ENCODE assay signal across 18 cellular contexts in the genomic region with DNA sequence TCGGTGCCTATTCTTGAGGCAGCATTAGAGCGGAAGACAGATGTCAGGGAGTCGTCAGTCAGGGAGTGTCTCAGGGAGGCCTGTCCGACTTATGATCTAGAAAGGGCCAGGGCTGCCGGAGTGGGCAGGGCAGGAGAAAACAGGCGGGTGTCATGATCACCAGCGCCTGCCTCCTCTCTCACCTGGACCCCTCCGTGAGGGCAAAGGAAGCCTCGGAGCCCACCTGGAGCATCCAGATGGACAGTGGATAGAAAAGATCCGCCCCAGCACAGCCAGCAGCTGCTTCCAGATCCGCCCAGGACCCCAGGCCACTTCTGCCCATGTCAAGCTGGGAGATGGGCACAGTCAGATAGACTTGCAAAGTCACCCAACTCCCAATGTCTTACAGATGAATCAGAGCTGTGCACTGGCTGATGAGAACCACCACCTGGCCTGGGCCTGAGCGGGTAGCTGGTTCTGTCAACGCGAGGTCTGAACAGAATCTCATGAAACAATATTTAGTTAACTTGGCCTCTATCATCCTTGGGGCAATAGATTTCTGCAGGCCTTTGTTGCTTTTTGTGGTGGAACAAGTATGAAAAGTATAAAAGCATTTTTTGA. TPM values are rescaled to one million over a fixed set of nuclear protein-coding genes. Genes with fewer than 3 reads are reported as not detected.
DNase-seq lines count a peak whose midpoint lies in the region; ATAC-seq and TF ChIP-seq lines count a peak whose summit lies in the region.
"Had no signal": no experiment of that assay in that cellular context is flagged by ENCODE, and none has a peak within 500 bp of the region (broad histone marks: within the 10 kb centered on the region; RNA-seq: fewer than 3 reads in every experiment).

No MANE protein-coding gene starts in this region.

- H3K36me3 Mint-ChIP-seq in activated naive CD4-positive, alpha-beta T cell treated with anti-CD3 and anti-CD28 coated beads for 36 hours (ENCODE audit: low read depth): no peaks in the 10 kb centered on the region
- H3K36me3 Mint-ChIP-seq: activated CD8-positive, alpha-beta memory T cell treated with anti-CD3 and anti-CD28 coated beads, Interleukin-2, amount 10 ng/mL, durations not matched to agents 7 days and 5 days had no signal

- peaks cover 20% of the 10 kb centered on the region for H3K4me1 ChIP-seq in lower lobe of right lung
- peaks cover 15 to 47% (median 35%) of the 10 kb centered on the region in 5 donors for H3K4me1 ChIP-seq in subcutaneous abdominal adipose tissue (ENCODE audit: control insufficient read depth in 5 of 5, insufficient read depth in 5 of 5, low read length in 5 of 5)
- H3K4me1 ChIP-seq: parathyroid adenoma had no signal

- CTCF ChIA-PET in activated naive CD4-positive, alpha-beta T cell treated with anti-CD3 and anti-CD28 coated beads for 36 hours (lab: Charles Lee): interaction anchor here (0.7 to 2.6 kb wide), 4 partner anchors 8 to 451 kb away, joined by 3 to 13 read pairs (median 6); no protein-coding TSS in a partner anchor

- intact Hi-C loops in lower lobe of right lung (cut with DNase I): no loop called here
- intact Hi-C loops in activated naive CD4-positive, alpha-beta T cell treated with anti-CD3 and anti-CD28 coated beads for 36 hours (cut with micrococcal nuclease): no loop called here

- ATAC-seq in lower lobe of right lung (no peak), GM21723 (IDR thresholded peaks at IDR 0.05; ENCODE audit: unreplicated experiment) (no peak), HG02610 (IDR thresholded peaks at IDR 0.05; ENCODE audit: unreplicated experiment) (no peak), GM21619 (IDR thresholded peaks at IDR 0.05; ENCODE audit: unreplicated experiment) (no peak)
- ATAC-seq: activated CD8-positive, alpha-beta memory T cell treated with anti-CD3 and anti-CD28 coated beads, Interleukin-2, amount 10 ng/mL, durations not matched to agents 7 days and 5 days had no signal

- no peaks in the 10 kb centered on the region for H3K27me3 Mint-ChIP-seq in activated naive CD4-positive, alpha-beta T cell treated with anti-CD3 and anti-CD28 coated beads for 36 hours (ENCODE audit: low read depth)
- H3K27me3 Mint-ChIP-seq: activated CD8-positive, alpha-beta memory T cell treated with anti-CD3 and anti-CD28 coated beads, Interleukin-2, amount 10 ng/mL, durations not matched to agents 7 days and 5 days had no signal

- DNase-seq in M059J (ENCODE audit: low read depth): peak; percentile 34
- DNase-seq in brain microvascular endothelial cell: peak; percentile 41
- peak; percentile 35 for DNase-seq in lower lobe of right lung
- no peak for DNase-seq in activated naive CD4-positive, alpha-beta T cell treated with anti-CD3 and anti-CD28 coated beads for 36 hours
- DNase-seq: activated CD8-positive, alpha-beta memory T cell treated with anti-CD3 and anti-CD28 coated beads, Interleukin-2, amount 10 ng/mL, durations not matched to agents 7 days and 5 days; activated naive CD4-positive, alpha-beta T cell treated with Interleukin-2 at 50 U/mL for 16 hours; cerebellar nuclear complex; DMS79 treated with DMSO at 0.1 percent for 48 hours; erythroblast; stimulated activated CD4-positive, alpha-beta T cell treated with anti-CD3 and anti-CD28 coated beads, Interleukin-2, amount 100 ng/mL, for 24 hours; stimulated activated CD8-positive, alpha-beta memory T cell treated with anti-CD3 and anti-CD28 coated beads, Interleukin-4, amount 100 ng/mL, for 48 hours had no signal

- H3K27ac ChIP-seq in brain microvascular endothelial cell (peak overlapping the region; percentile 87), lower lobe of right lung (peak overlapping the region; percentile 60), subcutaneous abdominal adipose tissue (ENCODE audit: low read depth, low read length) (peak overlapping the region; percentile 84)
- H3K27ac ChIP-seq: C4-2B, parathyroid adenoma had no signal

- H3K9ac ChIP-seq in subcutaneous abdominal adipose tissue (ENCODE audit: low read length in 5 of 5): no peak overlapping the region
- H3K9ac ChIP-seq: parathyroid adenoma had no signal

- TF ChIP-seq CTCF in brain microvascular endothelial cell (IDR thresholded peaks at IDR 0.05; ENCODE audit: low read depth, low read length, missing control alignments) (no peak), lower lobe of right lung (IDR thresholded peaks at IDR 0.05) (no peak)

- H3K4me1 Mint-ChIP-seq in activated naive CD4-positive, alpha-beta T cell treated with anti-CD3 and anti-CD28 coated beads for 36 hours (ENCODE audit: low read depth): peaks cover 2% of the 10 kb centered on the region
- H3K4me1 Mint-ChIP-seq: activated CD8-positive, alpha-beta memory T cell treated with anti-CD3 and anti-CD28 coated beads, Interleukin-2, amount 10 ng/mL, durations not matched to agents 7 days and 5 days had no signal

- no peaks in the 10 kb centered on the region for H3K27me3 ChIP-seq in brain microvascular endothelial cell (replicated peaks)
- no peaks in the 10 kb centered on the region for H3K27me3 ChIP-seq in lower lobe of right lung (ENCODE audit: low read depth)
- H3K27me3 ChIP-seq in subcutaneous abdominal adipose tissue (ENCODE audit: control insufficient read depth in 5 of 5, insufficient read depth in 4 of 5, low read length in 5 of 5): no peaks in the 10 kb centered on the region

- no peak overlapping the region for H3K4me3 Mint-ChIP-seq in activated naive CD4-positive, alpha-beta T cell treated with anti-CD3 and anti-CD28 coated beads for 36 hours
- H3K4me3 Mint-ChIP-seq: activated CD8-positive, alpha-beta memory T cell treated with anti-CD3 and anti-CD28 coated beads, Interleukin-2, amount 10 ng/mL, durations not matched to agents 7 days and 5 days had no signal

- H3K9me3 Mint-ChIP-seq in activated naive CD4-positive, alpha-beta T cell treated with anti-CD3 and anti-CD28 coated beads for 36 hours: no peaks in the 10 kb centered on the region

- in situ Hi-C loops in brain microvascular endothelial cell (cut with HindIII; ENCODE audit: low pct_ligation_motif_present, low sequenced_read_pairs): loop anchor here (10.0 kb wide), 1 partner anchor 444 kb away; no protein-coding TSS in a partner anchor

- H3K27ac Mint-ChIP-seq in activated naive CD4-positive, alpha-beta T cell treated with anti-CD3 and anti-CD28 coated beads for 36 hours: no peak overlapping the region
- H3K27ac Mint-ChIP-seq: activated CD8-positive, alpha-beta memory T cell treated with anti-CD3 and anti-CD28 coated beads, Interleukin-2, amount 10 ng/mL, durations not matched to agents 7 days and 5 days had no signal

- H3K36me3 ChIP-seq in brain microvascular endothelial cell (replicated peaks) (no peaks in the 10 kb centered on the region), lower lobe of right lung (peaks cover 16% of the 10 kb centered on the region), subcutaneous abdominal adipose tissue (ENCODE audit: control insufficient read depth in 5 of 5, insufficient read depth in 5 of 5, low read length in 5 of 5) (peaks cover 0 to 67% (median 26%) of the 10 kb centered on the region in 5 donors)

- H3K9me3 ChIP-seq in lower lobe of right lung (no peaks in the 10 kb centered on the region), subcutaneous abdominal adipose tissue (ENCODE audit: control insufficient read depth in 5 of 5, low read length in 5 of 5) (no peaks in the 10 kb centered on the region)

- no peak overlapping the region for H3K4me3 ChIP-seq in brain microvascular endothelial cell (ENCODE audit: low read depth, low read length)
- H3K4me3 ChIP-seq in lower lobe of right lung: no peak overlapping the region
- H3K4me3 ChIP-seq in subcutaneous abdominal adipose tissue (ENCODE audit: low read depth in 1 of 5, low read length in 5 of 5): no peak overlapping the region
- H3K4me3 ChIP-seq: lung had no signal

RNA-seq across cellular contexts. Expression of gene PSMG4, which starts 22.2 kb away (rescaled TPM):
- 29.9 and 35.1 TPM in 2 replicates for total RNA-seq in M059J (2014; rRNA removed; shearing (Covaris generic))
- 19.1 TPM for total RNA-seq in lower lobe of right lung
- total RNA-seq in activated naive CD4-positive, alpha-beta T cell treated with anti-CD3 and anti-CD28 coated beads for 36 hours: 10 to 100 TPM; 23.9 to 26.2 TPM

RNA-seq across cellular contexts. Expression of gene TUBB2B, which starts 53.5 kb away (rescaled TPM):
- total RNA-seq in M059J (2014; rRNA removed; shearing (Covaris generic)): 60.1 and 127 TPM in 2 replicates
- 0.59 TPM for total RNA-seq in lower lobe of right lung
- total RNA-seq in activated naive CD4-positive, alpha-beta T cell treated with anti-CD3 and anti-CD28 coated beads for 36 hours: under 1 TPM in 1 of 2 experiments, not detected in 1; 0.12 TPM
- total RNA-seq: activated CD8-positive, alpha-beta memory T cell treated with anti-CD3 and anti-CD28 coated beads, Interleukin-2, amount 10 ng/mL, durations not matched to agents 7 days and 5 days had no signal

Comparison
In these comparisons a context has a peak if more than half of its experiments do, and no peak if none do; other contexts are left out.
1. RNA of gene TUBB2B, which starts 53.5 kb away (total RNA-seq): 60.1 to 127 TPM in M059J; 0.59 TPM in lower lobe of right lung (single experiment) and 0.12 TPM in activated naive CD4-positive, alpha-beta T cell treated with anti-CD3 and anti-CD28 coated beads for 36 hours; every median in the first group is over 10 times any median in the second.
2. Peak in every context shown above with its lines, with median percentiles within 50 percentile points of each other: H3K27ac ChIP-seq.